In genomic region chr1:201481761-201482493, GRCh38 we compare ENCODE assay signal across 8 cellular contexts. TPM values are rescaled to one million over a fixed set of nuclear protein-coding genes. Genes with fewer than 3 reads are reported as not detected.
A peak's percentile ranks its signal among the peaks of the same experiment; 100 is the strongest.
DNase-seq lines count a peak whose midpoint lies in the region; TF ChIP-seq lines count a peak whose summit lies in the region.

No MANE protein-coding gene starts in this region.

- H2AFZ ChIP-seq in osteoblast (ENCODE audit: low read length), result no peak overlapping the region

- H3K4me1 ChIP-seq in ES-I3 (ENCODE audit: insufficient read depth, low read length) (0 out of 2 replicates have a peak, but pooled peaks cover 7% of the 10 kb centered on the region), SJSA1 (replicated peaks) (peaks cover 14% of the 10 kb centered on the region), osteoblast (ENCODE audit: insufficient read depth, low read length) (peaks cover 22% of the 10 kb centered on the region)

- H3K9ac ChIP-seq in ES-I3 (ENCODE audit: low read depth, low read length), result peak overlapping the region; percentile 47

- H4K20me1 ChIP-seq in osteoblast (ENCODE audit: insufficient read depth, low read length), result peaks cover 19% of the 10 kb centered on the region

- DNase-seq in H7 (peak; percentile 96), LoVo (ENCODE audit: low spot score) (peak; percentile 42), SJSA1 (ENCODE audit: low read depth in 1 of 2, low spot score in 2 of 2) (peak; percentile 74 to 84), globus pallidus (ENCODE audit: low spot score) (peak; percentile 85), osteoblast (ENCODE audit: insufficient read length, low spot score, missing footprints) (peak; percentile 97)
- peak; percentile 85 for DNase-seq in activated naive CD4-positive, alpha-beta T cell treated with Interleukin-2 at 50 U/mL for 16 hours

- H3K36me3 ChIP-seq in ES-I3 (ENCODE audit: insufficient read depth, low read length), result no peaks in the 10 kb centered on the region; the same call in 1 of the 2 replicates
- no peaks in the 10 kb centered on the region for H3K36me3 ChIP-seq in H7 (replicated peaks; ENCODE audit: control insufficient read depth, insufficient read depth, low read length)
- peaks cover 51% of the 10 kb centered on the region for H3K36me3 ChIP-seq in SJSA1
- peaks cover 45% of the 10 kb centered on the region for H3K36me3 ChIP-seq in osteoblast (ENCODE audit: insufficient read depth, low read length)

- no peaks in the 10 kb centered on the region for H3K9me3 ChIP-seq in ES-I3 (ENCODE audit: control insufficient read depth, insufficient read depth, low read length)
- H3K9me3 ChIP-seq in SJSA1 (replicated peaks), result no peaks in the 10 kb centered on the region
- H3K9me3 ChIP-seq in osteoblast (ENCODE audit: low read depth, low read length), result no peaks in the 10 kb centered on the region

- TF ChIP-seq CTCF in osteoblast (IDR thresholded peaks at IDR 0.05; ENCODE audit: extremely low read depth, low read depth, low read length), result peak; percentile 84

- H3K27me3 ChIP-seq in H7 (ENCODE audit: control insufficient read depth, insufficient read depth, low read length) (peaks cover 15% of the 10 kb centered on the region), SJSA1 (replicated peaks) (no peaks in the 10 kb centered on the region), osteoblast (ENCODE audit: insufficient read depth, low read length) (no peaks in the 10 kb centered on the region)

- peaks cover under 1% of the 10 kb centered on the region for H3K79me2 ChIP-seq in osteoblast (ENCODE audit: insufficient read depth, low read length)

- H3K4me2 ChIP-seq in osteoblast (ENCODE audit: insufficient read depth, low read length), result peak overlapping the region; percentile 68

- H3K4me3 ChIP-seq in H7 (ENCODE audit: insufficient read depth, low read depth, low read length) (peak overlapping the region; percentile 49), SJSA1 (no peak overlapping the region), osteoblast (ENCODE audit: insufficient read depth, low read length) (peak overlapping the region; percentile 3)

- H3K27ac ChIP-seq in SJSA1 (no peak overlapping the region), osteoblast (ENCODE audit: low read depth, low read length) (no peak overlapping the region), temporal lobe (ENCODE audit: low read depth, low read length) (peak overlapping the region; percentile 88)

RNA-seq across cellular contexts. Expression of gene PHLDA3, which starts 12.9 kb away (rescaled TPM):
- 3.4 and 4.1 TPM in 2 replicates for total RNA-seq in H7 (2014; rRNA removed; shearing (Covaris generic))
- total RNA-seq in SJSA1 (2014; rRNA removed; shearing (Covaris generic)), result 36.7 and 75.0 TPM in 2 replicates
- total RNA-seq in osteoblast (116 and 134 TPM in 2 replicates), temporal lobe (7.1 TPM)

RNA-seq across cellular contexts. Expression of gene CSRP1, which starts 25.0 kb away (rescaled TPM):
- 0.73 and 0.74 TPM in 2 replicates for total RNA-seq in H7 (2014; rRNA removed; shearing (Covaris generic))
- 1,173 and 1,377 TPM in 2 replicates for total RNA-seq in SJSA1 (2014; rRNA removed; shearing (Covaris generic))
- total RNA-seq in osteoblast (389 and 480 TPM in 2 replicates), temporal lobe (23.1 TPM)

RNA-seq across cellular contexts. Expression of gene NAV1, which starts 57.0 kb away (rescaled TPM):
- total RNA-seq in H7 (2014; rRNA removed; shearing (Covaris generic)), result 13.2 and 16.7 TPM in 2 replicates
- total RNA-seq in SJSA1 (2014; rRNA removed; shearing (Covaris generic)), result 12.7 and 15.5 TPM in 2 replicates
- total RNA-seq in osteoblast (47.0 and 47.1 TPM in 2 replicates), temporal lobe (78.4 TPM)

Comparison
In these comparisons a context has a peak if more than half of its experiments do, and no peak if none do; other contexts are left out.
1. DNase-seq: peak in every context shown above with its lines; median percentile 97 in osteoblast; 96 in H7; 85 in activated naive CD4-positive, alpha-beta T cell treated with Interleukin-2 at 50 U/mL for 16 hours; 85 in globus pallidus; 79 in SJSA1; 42 in LoVo.
2. RNA of gene CSRP1, which starts 25.0 kb away (total RNA-seq): 1,173 to 1,377 TPM in SJSA1 and 389 to 480 TPM in osteoblast; 23.1 TPM in temporal lobe (single experiment) and 0.73 to 0.74 TPM in H7; every median in the first group is over 10 times any median in the second.